8 cellular contexts compared by ENCODE assay signal in genomic region chr17:7329360-7330098, GRCh38.
DNase-seq lines count a peak whose midpoint lies in the region; ATAC-seq and TF ChIP-seq lines count a peak whose summit lies in the region.

No MANE protein-coding gene starts in this region.

- DNase-seq in AG08396 (ENCODE audit: low spot score) = peak; percentile 99
- peak; percentile 97 for DNase-seq in NCI-H345 (lab: John Stamatoyannopoulos, UW)
- DNase-seq in activated CD4-positive, CD25-positive, alpha-beta regulatory T cell (lab: John Stamatoyannopoulos, UW) = peak; percentile 88 to 96 (median 91)
- DNase-seq in central memory CD4-positive, alpha-beta T cell = peak; percentile 97
- peak; percentile 98 for DNase-seq in inferior parietal cortex (ENCODE audit: extremely low spot score)
- peak; percentile 98 for DNase-seq in smooth muscle cell of the brain vasculature (ENCODE audit: low read depth, low spot score)

- in situ Hi-C loops in GM18951 (cut with MboI; ENCODE audit: low sequenced_read_pairs, unreplicated experiment) = no loop called here

- ATAC-seq in HG03196 (IDR thresholded peaks at IDR 0.05; ENCODE audit: unreplicated experiment) = peak; percentile 49

- peak; percentile 75 for TF ChIP-seq POLR2A in GM18951 (IDR thresholded peaks at IDR 0.05; ENCODE audit: extremely low read depth, insufficient read depth, insufficient read length)

Comparison
In these comparisons a context has a peak if more than half of its experiments do, and no peak if none do; other contexts are left out.
1. Peak in every context shown above with its lines: DNase-seq and ATAC-seq.